In the genomic region with DNA sequence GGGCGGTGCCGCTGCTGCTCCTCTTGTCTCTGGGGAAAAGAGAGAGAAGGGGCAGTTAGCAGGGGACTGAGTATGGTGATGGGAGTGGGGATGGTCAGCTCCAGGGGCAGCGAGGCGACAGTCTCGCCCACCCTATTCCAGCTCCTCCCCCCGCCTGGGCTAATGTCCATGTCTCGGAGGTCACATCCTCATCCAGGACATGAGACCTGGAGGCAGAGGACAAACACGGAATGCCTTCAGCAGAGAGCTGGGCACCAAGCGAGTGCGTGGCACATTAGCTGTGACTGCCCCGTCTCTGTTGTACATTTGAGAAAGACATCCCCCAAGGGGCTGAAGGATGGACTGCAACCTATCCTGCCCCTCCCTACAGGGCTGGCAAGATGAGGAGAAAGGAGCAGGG, we compare ENCODE assay signal across 1 cellular context.
TF ChIP-seq lines count a peak whose summit lies in the region.

No MANE protein-coding gene starts in this region.

TF ChIP-seq in H1, 55 proteins besides CTCF, POLR2A, EP300 and RAD21:
- no peak for TF ChIP-seq JUN (IDR thresholded peaks at IDR 0.05; ENCODE audit: low read depth, low read length)
- no peak for TF ChIP-seq SIN3A (conservative IDR thresholded peaks at IDR 0.05 in 1 of 2, IDR thresholded peaks at IDR 0.05 in 1 of 2; ENCODE audit: low read depth in 1 of 2, low read length in 2 of 2)
- TF ChIP-seq SP2 (IDR thresholded peaks at IDR 0.05; ENCODE audit: low read length): no peak
- no peak for TF ChIP-seq CHD2 (IDR thresholded peaks at IDR 0.05; ENCODE audit: low read length)
- TF ChIP-seq, protein P1, sequence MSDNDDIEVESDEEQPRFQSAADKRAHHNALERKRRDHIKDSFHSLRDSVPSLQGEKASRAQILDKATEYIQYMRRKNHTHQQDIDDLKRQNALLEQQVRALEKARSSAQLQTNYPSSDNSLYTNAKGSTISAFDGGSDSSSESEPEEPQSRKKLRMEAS (IDR thresholded peaks at IDR 0.05): no peak
- no peak for TF ChIP-seq SIX5 (IDR thresholded peaks at IDR 0.05; ENCODE audit: low read depth, low read length)
- TF ChIP-seq PHF8 (conservative IDR thresholded peaks at IDR 0.05; ENCODE audit: low read depth, low read length): no peak
- TF ChIP-seq TEAD4 (IDR thresholded peaks at IDR 0.05; ENCODE audit: low read depth, low read length): no peak
